Comparison of ENCODE assay signal across 7 cellular contexts in genomic region chr13:33205804-33206221, GRCh38.
DNase-seq lines count a peak whose midpoint lies in the region; ATAC-seq and TF ChIP-seq lines count a peak whose summit lies in the region.

No MANE protein-coding gene starts in this region.

- TF ChIP-seq EP300 in esophagus muscularis mucosa (IDR thresholded peaks at IDR 0.05) (no peak), suprapubic skin (IDR thresholded peaks at IDR 0.05) (no peak)

- peak; percentile 90 for DNase-seq in esophagus muscularis mucosa (ENCODE audit: extremely low spot score)
- DNase-seq in suprapubic skin (ENCODE audit: low spot score in 2 of 2), result no peak
- DNase-seq in DMS114 treated with DMSO at 0.1 percent for 48 hours (lab: John Stamatoyannopoulos, UW; ENCODE audit: unreplicated experiment), result no peak

- TF ChIP-seq POLR2A in esophagus muscularis mucosa (IDR thresholded peaks at IDR 0.05; ENCODE audit: low read depth), result no peak
- no peak for TF ChIP-seq POLR2A in suprapubic skin (IDR thresholded peaks at IDR 0.05)

- H3K27me3 ChIP-seq in esophagus muscularis mucosa (no peaks in the 10 kb centered on the region), suprapubic skin (no peaks in the 10 kb centered on the region)

- TF ChIP-seq CTCF in esophagus muscularis mucosa (IDR thresholded peaks at IDR 0.05) (no peak), suprapubic skin (IDR thresholded peaks at IDR 0.05) (no peak)

- H3K27ac ChIP-seq in esophagus muscularis mucosa (replicated peaks in 1 of 4) (peak overlapping the region; percentile 77 to 86 (median 84)), suprapubic skin (peak overlapping the region; percentile 75)

- no peaks in the 10 kb centered on the region for H3K9me3 ChIP-seq in esophagus muscularis mucosa
- no peaks in the 10 kb centered on the region for H3K9me3 ChIP-seq in suprapubic skin

- 11% methylated on average over 6 of the region's 6 CpGs for WGBS in esophagus muscularis mucosa
- 17% methylated on average over 6 of the region's 6 CpGs for WGBS in suprapubic skin

- ATAC-seq in GM19468 (IDR thresholded peaks at IDR 0.05; ENCODE audit: extremely low read depth, unreplicated experiment) (peak; percentile 22), HG03521 (IDR thresholded peaks at IDR 0.05; ENCODE audit: unreplicated experiment) (peak; percentile 37), GM18517 (IDR thresholded peaks at IDR 0.05; ENCODE audit: unreplicated experiment) (no peak), esophagus mucosa (no peak)

- H3K4me3 ChIP-seq in esophagus muscularis mucosa (peak overlapping the region; percentile 46 to 57 (median 54)), suprapubic skin (peak overlapping the region; percentile 37)

- H3K36me3 ChIP-seq in esophagus muscularis mucosa, result no peaks in the 10 kb centered on the region
- no peaks in the 10 kb centered on the region for H3K36me3 ChIP-seq in suprapubic skin

- intact Hi-C loops in esophagus muscularis mucosa (cut with DNase I), result no loop called here

- H3K4me1 ChIP-seq in esophagus muscularis mucosa (peaks cover 72 to 90% (median 81%) of the 10 kb centered on the region in 4 donors), suprapubic skin (peaks cover 53% of the 10 kb centered on the region)

Comparison
In these comparisons a context has a peak if more than half of its experiments do, and no peak if none do; other contexts are left out.
1. ATAC-seq: peak in GM19468 (single experiment) and HG03521 (single experiment); none in GM18517 (single experiment) and esophagus mucosa (single experiment).